Comparison of ENCODE assay signal across 19 cellular contexts in genomic region chr5:143214458-143214857, GRCh38.
DNase-seq lines count a peak whose midpoint lies in the region; ATAC-seq, FAIRE-seq and TF ChIP-seq lines count a peak whose summit lies in the region.
"Had no signal": no experiment of that assay in that cellular context is flagged by ENCODE, and none has a peak within 500 bp of the region (broad histone marks: within the 10 kb centered on the region; RNA-seq: fewer than 3 reads in every experiment).

No MANE protein-coding gene starts in this region.

- POLR2A ChIA-PET in K562 (lab: Yijun Ruan, JAX): interaction anchor here (2.0 kb wide), 1 partner anchor 7 kb away, joined by 7 read pairs; no protein-coding TSS in a partner anchor

- peaks cover 59% of the 10 kb centered on the region for H3K4me1 Mint-ChIP-seq in neural progenitor cell

- H3K9me3 ChIP-seq in DOHH2 (ENCODE audit: control insufficient read depth, insufficient read depth, low read length): no peaks in the 10 kb centered on the region
- no peaks in the 10 kb centered on the region for H3K9me3 ChIP-seq in Karpas-422 (ENCODE audit: low read length)
- no peaks in the 10 kb centered on the region for H3K9me3 ChIP-seq in K562 (replicated peaks; ENCODE audit: control insufficient read depth, insufficient read depth, low read depth, low read length)
- no peaks in the 10 kb centered on the region for H3K9me3 ChIP-seq in neural progenitor cell (ENCODE audit: low read depth)
- no peaks in the 10 kb centered on the region for H3K9me3 ChIP-seq in spleen

- H3K79me2 ChIP-seq in DOHH2 (ENCODE audit: control insufficient read depth, low read length) (no peaks in the 10 kb centered on the region), Karpas-422 (ENCODE audit: low read length) (no peaks in the 10 kb centered on the region), K562 (ENCODE audit: control insufficient read depth, insufficient read depth, low read length) (no peaks in the 10 kb centered on the region), neural progenitor cell (ENCODE audit: low read depth) (no peaks in the 10 kb centered on the region)

- no peak for FAIRE-seq in K562 (lab: Jason Lieb, UNC)

- H3K9ac ChIP-seq in Karpas-422 (ENCODE audit: low read length) (0 out of 2 replicates have a peak overlapping the region, but pooled peaks have one; percentile 24), K562 (ENCODE audit: insufficient read depth in 1 of 2, low read depth in 2 of 2, low read length in 2 of 2) (peak overlapping the region; percentile 41 to 58; a peak in 2 of 4 replicates), neural progenitor cell (no peak overlapping the region)

- peak overlapping the region; percentile 52 for H3K4me2 ChIP-seq in DOHH2 (ENCODE audit: low read length)
- H3K4me2 ChIP-seq in Karpas-422 (ENCODE audit: low read depth, low read length, poor library complexity, severe bottlenecking): no peak overlapping the region
- peak overlapping the region; percentile 36 for H3K4me2 ChIP-seq in K562 (ENCODE audit: insufficient read depth, low read length)
- peak overlapping the region; percentile 39 for H3K4me2 ChIP-seq in neural progenitor cell
- H3K4me2 ChIP-seq: GM23338, PC-9 had no signal

- TF ChIP-seq POLR2A in K562 (conservative IDR thresholded peaks at IDR 0.05): no peak
- TF ChIP-seq POLR2A in spleen (IDR thresholded peaks at IDR 0.05): no peak

- peak overlapping the region; percentile 68 for H3K27ac Mint-ChIP-seq in neural progenitor cell
- H3K27ac Mint-ChIP-seq: B cell had no signal

- intact Hi-C loops in K562 (cut with micrococcal nuclease): loop anchor here (10.0 kb wide), 1 partner anchor 370 kb away; no protein-coding TSS in a partner anchor
- intact Hi-C loops in spleen (cut with DNase I; ENCODE audit: low total_unique reads): no loop called here

- in situ Hi-C loops in K562 (cut with MboI): no loop called here

- peaks cover 6% of the 10 kb centered on the region; the same call in 1 of the 2 replicates for H3F3A ChIP-seq in DOHH2 (ENCODE audit: control insufficient read depth, insufficient read depth)
- no peaks in the 10 kb centered on the region for H3F3A ChIP-seq in neural progenitor cell (ENCODE audit: low read depth)

- H3K36me3 Mint-ChIP-seq in neural progenitor cell: no peaks in the 10 kb centered on the region

- peak; percentile 9 for ATAC-seq in K562

- TF ChIP-seq CTCF in DOHH2 (IDR thresholded peaks at IDR 0.05; ENCODE audit: low read depth, low read length, poor library complexity, severe bottlenecking) (no peak), K562 (IDR thresholded peaks at IDR 0.05 in 2 of 3, conservative IDR thresholded peaks at IDR 0.05 in 1 of 3; ENCODE audit: insufficient read depth in 2 of 3, low read depth in 1 of 3, low read length in 3 of 3) (no peak), neural progenitor cell (IDR thresholded peaks at IDR 0.05) (no peak), spleen (IDR thresholded peaks at IDR 0.05 in 8 of 11, conservative IDR thresholded peaks at IDR 0.05 in 3 of 11) (no peak)

- H3K4me3 ChIP-seq in DOHH2 (ENCODE audit: low read length) (peak overlapping the region; percentile 34; the same call in 1 of the 2 replicates), Karpas-422 (ENCODE audit: low read length) (no peak overlapping the region), K562 (no peak overlapping the region), neural progenitor cell (no peak overlapping the region), spleen (no peak overlapping the region)
- H3K4me3 ChIP-seq: GM23338, PC-9 had no signal

- CTCF ChIA-PET in K562 (lab: Yijun Ruan, JAX; ENCODE audit: low intra/inter-chr PET ratio): no interaction called here

- H3K9me3 Mint-ChIP-seq in neural progenitor cell: no peaks in the 10 kb centered on the region
- H3K9me3 Mint-ChIP-seq: CD8-positive, alpha-beta memory T cell; GM23338; IgD-negative memory B cell had no signal

- DNase-seq in Karpas-422 (no peak), K562 (ENCODE audit: extremely low read depth in 1 of 4, low spot score in 3 of 4) (no peak), neural progenitor cell (ENCODE audit: low spot score) (peak; percentile 15), GDM1 (lab: John Stamatoyannopoulos, UW) (no peak), spleen (no peak), hepatic stellate cell (ENCODE audit: low spot score) (no peak)
- DNase-seq: CD8-positive, alpha-beta memory T cell; DMS 273 treated with DMSO at 0.1 percent for 48 hours; EL; NCI-H1048; NCI-H146; NCI-H2107; NCI-H226; NCI-H526; PC-9 had no signal

- H4K20me1 ChIP-seq in DOHH2 (ENCODE audit: control insufficient read depth, insufficient read depth, low read depth, low read length): no peaks in the 10 kb centered on the region
- no peaks in the 10 kb centered on the region for H4K20me1 ChIP-seq in Karpas-422 (ENCODE audit: insufficient read depth, low read depth, low read length)
- no peaks in the 10 kb centered on the region for H4K20me1 ChIP-seq in K562 (replicated peaks; ENCODE audit: control insufficient read depth, insufficient read depth, low read length)
- no peaks in the 10 kb centered on the region for H4K20me1 ChIP-seq in neural progenitor cell (ENCODE audit: low read depth)

- H3K27me3 ChIP-seq in DOHH2 (ENCODE audit: control insufficient read depth, low read length) (no peaks in the 10 kb centered on the region), Karpas-422 (ENCODE audit: low read length) (no peaks in the 10 kb centered on the region), K562 (ENCODE audit: control insufficient read depth in 2 of 2, insufficient read depth in 2 of 2, low read length in 2 of 2) (no peaks in the 10 kb centered on the region), neural progenitor cell (no peaks in the 10 kb centered on the region), spleen (replicated peaks in 1 of 7) (no peaks in the 10 kb centered on the region)

- H3K4me3 Mint-ChIP-seq in neural progenitor cell: no peak overlapping the region
- H3K4me3 Mint-ChIP-seq: B cell; CD8-positive, alpha-beta memory T cell; GM23338 had no signal

- TF ChIP-seq EP300 in K562 (IDR thresholded peaks at IDR 0.05; ENCODE audit: low read length): no peak

- BruUV-seq in K562 (replicated peaks; lab: Mats Ljungman, UMichigan): no TSS peak

- H3K27ac ChIP-seq in DOHH2 (ENCODE audit: low read depth, low read length) (peak overlapping the region; percentile 45; the same call in 1 of the 2 replicates), Karpas-422 (ENCODE audit: low read length) (peak overlapping the region; percentile 99), K562 (ENCODE audit: extremely low read depth, low read depth, low read length) (peak overlapping the region; percentile 79), neural progenitor cell (no peak overlapping the region), spleen (no peak overlapping the region)
- H3K27ac ChIP-seq: PC-9 had no signal

- no peak for TF ChIP-seq RAD21 in K562 (CRISPR knock-in tag; conservative IDR thresholded peaks at IDR 0.05 in 1 of 2, IDR thresholded peaks at IDR 0.05 in 1 of 2)

- 75% methylated on average over 4 of the region's 4 CpGs for WGBS in K562 (ENCODE audit: insufficient coverage, low coverage, missing lambda C conversion rate)
- 94 to 99% (median 95%) methylated on average over 4 of the region's 4 CpGs for WGBS in spleen, 5 donors

- peaks cover 9% of the 10 kb centered on the region for H3K27me3 Mint-ChIP-seq in neural progenitor cell (ENCODE audit: insufficient read depth, low read depth)
- H3K27me3 Mint-ChIP-seq: B cell had no signal

- H3K9me1 ChIP-seq in K562 (ENCODE audit: control insufficient read depth, insufficient read depth, low read length): no peaks in the 10 kb centered on the region

- H3K36me3 ChIP-seq in DOHH2 (ENCODE audit: control insufficient read depth, low read length): 0 out of 2 replicates have a peak, but pooled peaks cover 5% of the 10 kb centered on the region
- H3K36me3 ChIP-seq in Karpas-422 (ENCODE audit: insufficient read depth, low read length): peaks cover 12% of the 10 kb centered on the region
- no peaks in the 10 kb centered on the region for H3K36me3 ChIP-seq in K562 (ENCODE audit: control insufficient read depth, insufficient read depth, low read length)
- no peaks in the 10 kb centered on the region for H3K36me3 ChIP-seq in neural progenitor cell
- H3K36me3 ChIP-seq in spleen: peaks cover 0 to 53% (median 5%) of the 10 kb centered on the region in 6 donors

- H2AFZ ChIP-seq in Karpas-422 (ENCODE audit: low read length): no peak overlapping the region
- H2AFZ ChIP-seq in K562 (ENCODE audit: low read depth, low read length): peak overlapping the region; percentile 90
- H2AFZ ChIP-seq in neural progenitor cell (replicated peaks): peak overlapping the region; percentile 30
- H2AFZ ChIP-seq: GM23338, PC-9 had no signal

- H3K4me1 ChIP-seq in DOHH2 (ENCODE audit: control insufficient read depth, low read length) (peaks cover 73% of the 10 kb centered on the region), Karpas-422 (ENCODE audit: low read length) (peaks cover 77% of the 10 kb centered on the region), K562 (replicated peaks in 1 of 2; ENCODE audit: control insufficient read depth in 2 of 2, insufficient read depth in 2 of 2, low read length in 2 of 2) (peaks cover 39 to 58% of the 10 kb centered on the region in 2 experiments), neural progenitor cell (peaks cover 34% of the 10 kb centered on the region), spleen (peaks cover 0 to 27% (median 2%) of the 10 kb centered on the region in 6 donors)

- H3K9me2 ChIP-seq in DOHH2 (replicated peaks; ENCODE audit: control insufficient read depth, low read length): no peaks in the 10 kb centered on the region
- no peaks in the 10 kb centered on the region for H3K9me2 ChIP-seq in Karpas-422 (replicated peaks; ENCODE audit: insufficient read depth, low read length)

TF ChIP-seq in K562, 482 proteins besides CTCF, POLR2A, EP300 and RAD21:
- no peak for TF ChIP-seq CC2D1A (IDR thresholded peaks at IDR 0.05)
- TF ChIP-seq EGR1 (conservative IDR thresholded peaks at IDR 0.05): peak; percentile 57
- TF ChIP-seq ZBTB7A (IDR thresholded peaks at IDR 0.05; ENCODE audit: borderline replicate concordance, control insufficient read depth, low read depth, low read length): 0 out of 2 replicates have a peak, but pooled peaks have one; percentile 15

Comparison
In these comparisons a context has a peak if more than half of its experiments do, and no peak if none do; other contexts are left out.
1. H3K27ac ChIP-seq: peak in DOHH2 (single experiment), Karpas-422 (single experiment) and K562 (single experiment); none in neural progenitor cell (single experiment) and spleen (0 of 8).